ENCODE assay signal across 20 cellular contexts in genomic region chr2:218162817-218163216, GRCh38. TPM values are rescaled to one million over a fixed set of nuclear protein-coding genes. Genes with fewer than 3 reads are reported as not detected.
DNase-seq lines count a peak whose midpoint lies in the region; ATAC-seq and TF ChIP-seq lines count a peak whose summit lies in the region.
"Had no signal": no experiment of that assay in that cellular context is flagged by ENCODE, and none has a peak within 500 bp of the region (broad histone marks: within the 10 kb centered on the region; RNA-seq: fewer than 3 reads in every experiment).

No MANE protein-coding gene starts in this region.

- H3K27ac Mint-ChIP-seq in natural killer cell = peak overlapping the region; percentile 82 to 92
- H3K27ac Mint-ChIP-seq in natural killer cell treated with Interleukin-12 subunit alpha and Interleukin-12 subunit beta and Interleukin-15 and Interleukin-18, amount 100 ng/mL, for 72 hours = peak overlapping the region in 1 of 2 donors; percentile 8
- H3K27ac Mint-ChIP-seq in activated CD8-positive, alpha-beta T cell treated with anti-CD3 and anti-CD28 coated beads, Interleukin-2, amount 10 ng/mL, durations not matched to agents 7 days and 5 days = no peak overlapping the region
- H3K27ac Mint-ChIP-seq: B cell; CD8-positive, alpha-beta T cell; H9 had no signal

- H3K27me3 ChIP-seq in mononuclear cell (ENCODE audit: insufficient read depth, low read length) = no peaks in the 10 kb centered on the region
- H3K27me3 ChIP-seq: BLaER1 treated with 17β-estradiol and CSF1 and Interleukin-3, amounts not matched to agents 10 nM and 100 nM had no signal

- H3K36me3 Mint-ChIP-seq in natural killer cell = peaks cover 11% of the 10 kb centered on the region
- peaks cover 9% of the 10 kb centered on the region for H3K36me3 Mint-ChIP-seq in natural killer cell treated with Interleukin-12 subunit alpha and Interleukin-12 subunit beta and Interleukin-15 and Interleukin-18, amount 100 ng/mL, for 72 hours
- no peaks in the 10 kb centered on the region for H3K36me3 Mint-ChIP-seq in activated CD8-positive, alpha-beta T cell treated with anti-CD3 and anti-CD28 coated beads, Interleukin-2, amount 10 ng/mL, durations not matched to agents 7 days and 5 days (ENCODE audit: low read depth)
- H3K36me3 Mint-ChIP-seq: CD8-positive, alpha-beta T cell had no signal

- H3K4me1 ChIP-seq in mononuclear cell (ENCODE audit: insufficient read depth, low read length) = peaks cover 39% of the 10 kb centered on the region

- H3K27me3 Mint-ChIP-seq in natural killer cell (ENCODE audit: low read depth in 2 of 2) = no peaks in the 10 kb centered on the region
- H3K27me3 Mint-ChIP-seq in natural killer cell treated with Interleukin-12 subunit alpha and Interleukin-12 subunit beta and Interleukin-15 and Interleukin-18, amount 100 ng/mL, for 72 hours = no peaks in the 10 kb centered on the region
- peaks cover 30% of the 10 kb centered on the region for H3K27me3 Mint-ChIP-seq in activated CD8-positive, alpha-beta T cell treated with anti-CD3 and anti-CD28 coated beads, Interleukin-2, amount 10 ng/mL, durations not matched to agents 7 days and 5 days (ENCODE audit: low read depth)

- H3K4me3 Mint-ChIP-seq in natural killer cell = peak overlapping the region; percentile 57
- H3K4me3 Mint-ChIP-seq in natural killer cell treated with Interleukin-12 subunit alpha and Interleukin-12 subunit beta and Interleukin-15 and Interleukin-18, amount 100 ng/mL, for 72 hours = no peak overlapping the region
- no peak overlapping the region for H3K4me3 Mint-ChIP-seq in activated CD8-positive, alpha-beta T cell treated with anti-CD3 and anti-CD28 coated beads, Interleukin-2, amount 10 ng/mL, durations not matched to agents 7 days and 5 days
- H3K4me3 Mint-ChIP-seq: B cell; CD8-positive, alpha-beta T cell; H9 had no signal

- peak overlapping the region; percentile 2 for H3K4me3 ChIP-seq in mononuclear cell (ENCODE audit: low read length)
- H3K4me3 ChIP-seq: BLaER1 treated with 17β-estradiol and CSF1 and Interleukin-3, amounts not matched to agents 10 nM and 100 nM; GM12878 had no signal

- H3K4me1 Mint-ChIP-seq in natural killer cell = peaks cover 72 to 78% of the 10 kb centered on the region in 2 donors
- H3K4me1 Mint-ChIP-seq in natural killer cell treated with Interleukin-12 subunit alpha and Interleukin-12 subunit beta and Interleukin-15 and Interleukin-18, amount 100 ng/mL, for 72 hours (ENCODE audit: low read depth in 2 of 2) = peaks cover 51 to 55% of the 10 kb centered on the region in 2 donors
- peaks cover 20% of the 10 kb centered on the region for H3K4me1 Mint-ChIP-seq in activated CD8-positive, alpha-beta T cell treated with anti-CD3 and anti-CD28 coated beads, Interleukin-2, amount 10 ng/mL, durations not matched to agents 7 days and 5 days (ENCODE audit: low read depth)

- DNase-seq in natural killer cell = no peak
- DNase-seq in natural killer cell treated with Interleukin-12 subunit alpha and Interleukin-12 subunit beta and Interleukin-15 and Interleukin-18, amount 100 ng/mL, for 72 hours (ENCODE audit: low spot score) = no peak
- DNase-seq in NCI-H2029 (lab: John Stamatoyannopoulos, UW) = no peak
- no peak for DNase-seq in activated CD8-positive, alpha-beta T cell treated with anti-CD3 and anti-CD28 coated beads, Interleukin-2, amount 10 ng/mL, durations not matched to agents 7 days and 5 days
- DNase-seq: CD8-positive, alpha-beta T cell; DMS 273 treated with DMSO at 0.1 percent for 48 hours; DMS53; DND-41; EL; H9 had no signal

- H3K9me3 Mint-ChIP-seq in natural killer cell = no peaks in the 10 kb centered on the region
- no peaks in the 10 kb centered on the region for H3K9me3 Mint-ChIP-seq in natural killer cell treated with Interleukin-12 subunit alpha and Interleukin-12 subunit beta and Interleukin-15 and Interleukin-18, amount 100 ng/mL, for 72 hours
- no peaks in the 10 kb centered on the region for H3K9me3 Mint-ChIP-seq in activated CD8-positive, alpha-beta T cell treated with anti-CD3 and anti-CD28 coated beads, Interleukin-2, amount 10 ng/mL, durations not matched to agents 7 days and 5 days (ENCODE audit: insufficient read depth)
- H3K9me3 Mint-ChIP-seq: CD8-positive, alpha-beta T cell; H9 had no signal

- CTCF ChIA-PET in activated CD8-positive, alpha-beta T cell treated with anti-CD3 and anti-CD28 coated beads, Interleukin-2, amount 10 ng/mL, durations not matched to agents 7 days and 5 days (lab: Charles Lee) = no interaction called here

- TF ChIP-seq CTCF in natural killer cell (IDR thresholded peaks at IDR 0.05) = no peak

- no peaks in the 10 kb centered on the region for H3K9me3 ChIP-seq in mononuclear cell (ENCODE audit: low read depth, low read length)
- H3K9me3 ChIP-seq: BLaER1 treated with 17β-estradiol and CSF1 and Interleukin-3, amounts not matched to agents 10 nM and 100 nM had no signal

- intact Hi-C loops in natural killer cell (cut with micrococcal nuclease) = no loop called here

- POLR2A ChIA-PET in activated CD8-positive, alpha-beta T cell treated with anti-CD3 and anti-CD28 coated beads, Interleukin-2, amount 10 ng/mL, durations not matched to agents 7 days and 5 days (lab: Charles Lee) = no interaction called here

- ATAC-seq in natural killer cell (no peak), esophagus mucosa (peak; percentile 64), HG03045 (IDR thresholded peaks at IDR 0.05; ENCODE audit: unreplicated experiment) (no peak)
- ATAC-seq in natural killer cell treated with Interleukin-12 subunit alpha and Interleukin-12 subunit beta and Interleukin-15 and Interleukin-18, amount 100 ng/mL, for 72 hours = no peak
- ATAC-seq in activated CD8-positive, alpha-beta T cell treated with anti-CD3 and anti-CD28 coated beads, Interleukin-2, amount 10 ng/mL, durations not matched to agents 7 days and 5 days = no peak
- ATAC-seq: CD8-positive, alpha-beta T cell; GM12878; HepG2 had no signal

RNA-seq across cellular contexts. Expression of gene CXCR1, which starts 3.9 kb away (rescaled TPM):
- total RNA-seq in natural killer cell = 10 to 100 TPM in 2 of 3 donors, 1 to 10 TPM in 1; 9.1 to 19.2 (median 10.6) TPM
- under 1 TPM in 1 of 2 donors, not detected in 1; 0.28 TPM for total RNA-seq in natural killer cell treated with Interleukin-12 subunit alpha and Interleukin-12 subunit beta and Interleukin-15 and Interleukin-18, amount 100 ng/mL, for 72 hours
- 0.72 TPM for total RNA-seq in esophagus mucosa
- total RNA-seq in mononuclear cell = 0.10 TPM
- total RNA-seq in activated CD8-positive, alpha-beta T cell treated with anti-CD3 and anti-CD28 coated beads, Interleukin-2, amount 10 ng/mL, durations not matched to agents 7 days and 5 days = under 1 TPM; 0.53 to 0.55 TPM
- total RNA-seq: A172; B cell; CD8-positive, alpha-beta T cell; G401; GM12878; H1; H9; HepG2 had no signal

RNA-seq across cellular contexts. Expression of gene CXCR2, which starts 37.0 kb away (rescaled TPM):
- total RNA-seq in natural killer cell = 10 to 100 TPM; 24.3 to 35.3 (median 25.8) TPM
- 1 to 10 TPM in 1 of 2 donors, under 1 TPM in 1; 0.47 to 2.1 TPM for total RNA-seq in natural killer cell treated with Interleukin-12 subunit alpha and Interleukin-12 subunit beta and Interleukin-15 and Interleukin-18, amount 100 ng/mL, for 72 hours
- 18.7 TPM for total RNA-seq in esophagus mucosa
- 0.73 TPM for total RNA-seq in mononuclear cell
- total RNA-seq in activated CD8-positive, alpha-beta T cell treated with anti-CD3 and anti-CD28 coated beads, Interleukin-2, amount 10 ng/mL, durations not matched to agents 7 days and 5 days = under 1 TPM in 1 of 2 experiments, not detected in 1; 0.50 TPM
- total RNA-seq: A172; B cell; CD8-positive, alpha-beta T cell; G401; HepG2 had no signal

RNA-seq across cellular contexts. Expression of gene ARPC2, which starts 54.2 kb away (rescaled TPM):
- total RNA-seq in natural killer cell = 100 to 1,000 TPM; 824 to 880 (median 830) TPM
- total RNA-seq in natural killer cell treated with Interleukin-12 subunit alpha and Interleukin-12 subunit beta and Interleukin-15 and Interleukin-18, amount 100 ng/mL, for 72 hours = 100 to 1,000 TPM; 509 to 675 TPM
- 383 TPM for total RNA-seq in esophagus mucosa
- total RNA-seq in mononuclear cell = 551 TPM
- total RNA-seq in activated CD8-positive, alpha-beta T cell treated with anti-CD3 and anti-CD28 coated beads, Interleukin-2, amount 10 ng/mL, durations not matched to agents 7 days and 5 days = 100 to 1,000 TPM; 821 to 844 TPM
